Comparison of ENCODE assay signal across 8 cellular contexts in genomic region chr10:16545126-16545736, GRCh38. TPM values are rescaled to one million over a fixed set of nuclear protein-coding genes. Genes with fewer than 3 reads are reported as not detected.
DNase-seq lines count a peak whose midpoint lies in the region; ATAC-seq, FAIRE-seq and TF ChIP-seq lines count a peak whose summit lies in the region.

No MANE protein-coding gene starts in this region.

- H3K27ac ChIP-seq in small intestine (ENCODE audit: low read depth in 1 of 2, low read length in 1 of 2), result no peak overlapping the region

- no peaks in the 10 kb centered on the region for H3K9me3 ChIP-seq in small intestine (ENCODE audit: control insufficient read depth, low read depth)

- TF ChIP-seq POLR2A in GM12892 (IDR thresholded peaks at IDR 0.05; ENCODE audit: low read depth, low read length), result no peak

- H3K36me3 ChIP-seq in small intestine (ENCODE audit: control insufficient read depth in 2 of 2, insufficient read depth in 2 of 2, low read length in 2 of 2), result no peaks in the 10 kb centered on the region

- H3K4me3 ChIP-seq in small intestine (ENCODE audit: low read depth in 1 of 2, low read length in 2 of 2), result no peak overlapping the region

- FAIRE-seq in GM12892 (lab: Jason Lieb, UNC) (no peak), small intestine (lab: Jason Lieb, UNC) (no peak)

- H3K4me1 ChIP-seq in small intestine (ENCODE audit: control insufficient read depth in 2 of 2, insufficient read depth in 1 of 2, low read depth in 1 of 2, low read length in 1 of 2), result no peaks in the 10 kb centered on the region

- H3K27me3 ChIP-seq in small intestine (ENCODE audit: control insufficient read depth in 2 of 2, insufficient read depth in 2 of 2, low read length in 2 of 2), result peaks cover 0 to 3% of the 10 kb centered on the region in 2 donors

- whole genome bisulfite sequencing in small intestine, 3 donors, result 31 to 38% (median 31%) methylated on average over 7 of the region's 7 CpGs

- peak; percentile 90 for ATAC-seq in HG03469 (IDR thresholded peaks at IDR 0.05; ENCODE audit: unreplicated experiment)

- DNase-seq in AML-193 (lab: John Stamatoyannopoulos, UW), result peak; percentile 25 to 32
- DNase-seq in GM12892 (ENCODE audit: insufficient read length), result peak; percentile 24
- peak; percentile 89 for DNase-seq in SK-N-DZ (ENCODE audit: low spot score)
- peak; percentile 3 for DNase-seq in fibroblast of the conjunctiva (ENCODE audit: low read depth)
- peak; percentile 28 for DNase-seq in small intestine
- DNase-seq in GF-D8 (lab: John Stamatoyannopoulos, UW), result no peak
- no peak for DNase-seq in stimulated activated CD4-positive, alpha-beta T cell treated with anti-CD3 and anti-CD28 coated beads, Interleukin-4, amount 100 ng/mL, for 4 hours

RNA-seq across cellular contexts. Expression of gene C1QL3, which starts 23.6 kb away (rescaled TPM):
- polyA plus RNA-seq in GM12892 (2012; ENCODE audit: missing spikeins), result 0.66 TPM
- 20.5 and 20.9 TPM in 2 replicates for polyA plus RNA-seq in SK-N-DZ (2014; cell fraction: cytosol; rRNA removed)
- 9.2 and 11.2 TPM in 2 replicates for polyA plus RNA-seq in SK-N-DZ (2014; cell fraction: nucleus; rRNA removed)
- under 1 TPM in 1 of 3 donors, not detected in 2; 0.07 TPM for polyA plus RNA-seq in small intestine

Comparison
In these comparisons a context has a peak if more than half of its experiments do, and no peak if none do; other contexts are left out.
1. DNase-seq: peak in AML-193 (2 of 2), GM12892 (single experiment), SK-N-DZ (single experiment), fibroblast of the conjunctiva (single experiment) and small intestine (single experiment); none in GF-D8 (single experiment) and stimulated activated CD4-positive, alpha-beta T cell treated with anti-CD3 and anti-CD28 coated beads, Interleukin-4, amount 100 ng/mL, for 4 hours (0 of 2).